8 cellular contexts compared by ENCODE assay signal in the genomic region with DNA sequence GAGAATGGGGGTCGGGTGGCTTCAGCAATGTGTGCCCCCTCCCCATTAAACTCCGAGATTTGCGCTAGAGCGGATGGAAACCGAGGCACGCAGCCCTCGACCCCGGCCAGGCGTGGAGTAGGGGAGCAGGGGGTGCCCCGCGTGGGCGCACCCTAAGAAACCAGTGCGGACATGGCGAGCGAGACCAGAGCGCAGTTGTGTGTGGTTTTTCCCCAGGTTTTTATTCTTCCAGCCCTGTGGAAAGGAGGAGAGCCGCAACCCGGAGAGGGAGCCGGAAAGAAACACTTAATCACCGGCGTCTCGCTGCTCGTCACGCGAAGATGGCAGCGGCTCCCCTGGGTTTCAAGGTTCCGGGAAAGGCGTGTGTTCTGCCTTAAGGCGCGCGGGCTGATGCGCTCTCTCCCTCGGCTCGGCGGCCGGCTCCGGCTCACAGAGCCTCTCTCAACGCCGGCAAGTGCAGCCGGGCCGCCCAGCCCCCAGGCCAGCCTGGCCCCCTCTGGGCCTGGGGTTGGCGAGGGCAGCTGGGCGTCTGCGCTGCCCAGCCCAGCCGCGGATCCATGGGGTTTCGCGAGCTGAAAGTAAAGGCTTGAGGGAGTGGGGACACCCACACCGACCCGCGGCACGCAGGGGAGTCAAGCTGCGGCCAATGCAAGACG.
DNase-seq lines count a peak whose midpoint lies in the region; ATAC-seq and TF ChIP-seq lines count a peak whose summit lies in the region.

No MANE protein-coding gene starts in this region.

- TF ChIP-seq CTCF in GM12875 (IDR thresholded peaks at IDR 0.05; ENCODE audit: borderline replicate concordance, insufficient read depth, low read depth, low read length) (no peak), mesothelial cell of epicardium (IDR thresholded peaks at IDR 0.05; ENCODE audit: unreplicated experiment) (no peak), upper lobe of left lung (IDR thresholded peaks at IDR 0.05) (peak in 2 of 6 experiments; percentile 6 to 8)

- peak overlapping the region; percentile 65 to 85 for H3K9ac ChIP-seq in duodenal mucosa (ENCODE audit: low read depth in 1 of 2, low read length in 2 of 2)

- TF ChIP-seq POLR2A in upper lobe of left lung (IDR thresholded peaks at IDR 0.05) = no peak

- TF ChIP-seq EP300 in upper lobe of left lung (IDR thresholded peaks at IDR 0.05) = no peak

- H3K9me3 ChIP-seq in T-helper 17 cell (ENCODE audit: control insufficient read depth, low read length, poor library complexity, severe bottlenecking) (no peaks in the 10 kb centered on the region), duodenal mucosa (ENCODE audit: control insufficient read depth in 1 of 2, low read length in 2 of 2) (no peaks in the 10 kb centered on the region), upper lobe of left lung (peaks cover 0 to 7% (median 0%) of the 10 kb centered on the region in 4 donors)

- no peak for DNase-seq in T-helper 17 cell
- DNase-seq in mesothelial cell of epicardium (ENCODE audit: low spot score in 2 of 2, unreplicated experiment in 2 of 2) = no peak
- peak in 1 of 2 donors; percentile 87 for DNase-seq in upper lobe of left lung
- DNase-seq in NCI-H2171 treated with DMSO at 0.1 percent for 48 hours (lab: John Stamatoyannopoulos, UW) = no peak

- H3K36me3 Mint-ChIP-seq in T-helper 17 cell (ENCODE audit: low read depth) (no peaks in the 10 kb centered on the region), mesothelial cell of epicardium (no peaks in the 10 kb centered on the region)

- H3K27ac ChIP-seq in duodenal mucosa (ENCODE audit: low read depth, low read length) (peak overlapping the region; percentile 62), upper lobe of left lung (peak overlapping the region; percentile 81 to 96 (median 90))

- H3K4me1 ChIP-seq in duodenal mucosa (ENCODE audit: control insufficient read depth in 1 of 2, insufficient read depth in 2 of 2, low read length in 2 of 2) = peaks cover 23 to 26% of the 10 kb centered on the region in 2 donors
- peaks cover 18 to 91% (median 33%) of the 10 kb centered on the region in 4 donors for H3K4me1 ChIP-seq in upper lobe of left lung

- WGBS in upper lobe of left lung, 2 donors = 4% methylated on average over 42 of the region's 54 CpGs; no CpG with 5 or more reads in 1 of the 2 donors

- H3K4me3 ChIP-seq in GM12875 (ENCODE audit: low read depth, low read length) (peak overlapping the region; percentile 58), duodenal mucosa (ENCODE audit: low read depth in 1 of 2, low read length in 2 of 2) (peak overlapping the region; percentile 61 to 65), upper lobe of left lung (peak overlapping the region; percentile 2 to 51 (median 44))

- H3K4me3 Mint-ChIP-seq in T-helper 17 cell = peak overlapping the region; percentile 86
- peak overlapping the region; percentile 68 for H3K4me3 Mint-ChIP-seq in mesothelial cell of epicardium

- H3K4me1 Mint-ChIP-seq in T-helper 17 cell = peaks cover 27% of the 10 kb centered on the region
- peaks cover 59% of the 10 kb centered on the region for H3K4me1 Mint-ChIP-seq in mesothelial cell of epicardium

- no peaks in the 10 kb centered on the region for H3K27me3 ChIP-seq in duodenal mucosa (ENCODE audit: control insufficient read depth in 1 of 2, insufficient read depth in 2 of 2, low read length in 2 of 2)
- peaks cover 0 to 48% (median 0%) of the 10 kb centered on the region in 4 donors for H3K27me3 ChIP-seq in upper lobe of left lung

- peak overlapping the region; percentile 98 for H3K27ac Mint-ChIP-seq in T-helper 17 cell
- H3K27ac Mint-ChIP-seq in mesothelial cell of epicardium = no peak overlapping the region

- H3K9me3 Mint-ChIP-seq in mesothelial cell of epicardium = no peaks in the 10 kb centered on the region

- no peak for ATAC-seq in T-helper 17 cell
- peak in 1 of 2 donors; percentile 7 for ATAC-seq in upper lobe of left lung (ENCODE audit: low FRiP score in 2 of 2)
- ATAC-seq in GM21717 (IDR thresholded peaks at IDR 0.05; ENCODE audit: unreplicated experiment) = no peak
- ATAC-seq in GM18502 (IDR thresholded peaks at IDR 0.05; ENCODE audit: poor library complexity, unreplicated experiment) = no peak

- H3K36me3 ChIP-seq in duodenal mucosa (ENCODE audit: control insufficient read depth in 1 of 2, insufficient read depth in 2 of 2, low read length in 2 of 2) (no peaks in the 10 kb centered on the region), upper lobe of left lung (no peaks in the 10 kb centered on the region)

- H3K27me3 Mint-ChIP-seq in T-helper 17 cell = no peaks in the 10 kb centered on the region
- H3K27me3 Mint-ChIP-seq in mesothelial cell of epicardium (ENCODE audit: low read depth) = peaks cover 3% of the 10 kb centered on the region
